Comparison of ENCODE assay signal across 8 cellular contexts in the genomic region with DNA sequence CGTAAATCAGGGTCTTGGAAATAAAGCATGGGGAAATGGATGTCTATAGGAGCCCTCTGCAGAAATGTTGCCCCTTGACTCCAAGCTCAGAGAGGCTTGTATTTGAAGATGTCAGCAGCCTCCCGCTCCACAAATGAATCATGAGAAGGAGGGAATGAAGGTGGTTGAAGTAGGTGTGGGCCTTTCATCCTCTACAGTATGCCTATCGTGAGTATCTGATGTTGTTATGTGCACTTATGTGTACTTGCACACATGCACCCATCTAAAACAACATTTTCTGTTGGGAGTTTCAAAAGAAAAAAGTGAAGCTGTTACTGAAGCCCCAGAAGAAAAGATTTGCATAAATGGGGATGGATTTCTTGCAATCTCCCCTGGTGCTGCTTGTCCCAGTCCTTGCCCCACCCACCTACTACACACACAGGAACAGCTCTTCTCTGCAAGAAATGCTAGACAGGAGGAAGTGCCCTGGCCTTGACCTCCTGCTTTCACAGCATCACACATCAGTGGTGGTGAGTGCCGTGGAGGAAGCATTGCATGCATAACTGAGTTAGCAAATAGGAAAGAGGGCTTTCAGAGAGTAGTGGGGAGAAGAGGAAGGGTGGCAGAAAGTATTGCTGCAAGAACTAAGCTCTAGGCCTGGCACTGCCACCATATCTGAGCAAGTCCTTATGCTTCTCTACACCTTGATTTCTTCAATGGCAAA.
DNase-seq lines count a peak whose midpoint lies in the region; ATAC-seq and TF ChIP-seq lines count a peak whose summit lies in the region.

No MANE protein-coding gene starts in this region.

- no peaks in the 10 kb centered on the region for H3K27me3 ChIP-seq in GM06990 (replicated peaks; ENCODE audit: control insufficient read depth, insufficient read depth, low read length)
- no peaks in the 10 kb centered on the region for H3K27me3 ChIP-seq in aorta (ENCODE audit: control insufficient read depth in 1 of 2, insufficient read depth in 2 of 2, low read length in 1 of 2)

- peaks cover 6% of the 10 kb centered on the region for H3K9me3 Mint-ChIP-seq in activated CD8-positive, alpha-beta memory T cell treated with anti-CD3 and anti-CD28 coated beads, Interleukin-2, amount 10 ng/mL, durations not matched to agents 7 days and 5 days (ENCODE audit: low read depth)

- H3K4me3 ChIP-seq in GM06990 (replicated peaks; ENCODE audit: low read depth, low read length) (no peak overlapping the region), aorta (ENCODE audit: low read length in 2 of 2) (no peak overlapping the region)

- no peaks in the 10 kb centered on the region for H3K27me3 Mint-ChIP-seq in activated CD8-positive, alpha-beta memory T cell treated with anti-CD3 and anti-CD28 coated beads, Interleukin-2, amount 10 ng/mL, durations not matched to agents 7 days and 5 days

- peaks cover 42% of the 10 kb centered on the region for H3K36me3 Mint-ChIP-seq in activated CD8-positive, alpha-beta memory T cell treated with anti-CD3 and anti-CD28 coated beads, Interleukin-2, amount 10 ng/mL, durations not matched to agents 7 days and 5 days

- H3K27ac Mint-ChIP-seq in activated CD8-positive, alpha-beta memory T cell treated with anti-CD3 and anti-CD28 coated beads, Interleukin-2, amount 10 ng/mL, durations not matched to agents 7 days and 5 days = peak overlapping the region; percentile 75

- DNase-seq in GM06990 (ENCODE audit: extremely low read depth, insufficient read length) (peak; percentile 8), kidney tubule cell (ENCODE audit: low spot score) (peak; percentile 52), aorta (peak in 1 of 2 donors; percentile 86), NCI-H2171 (lab: John Stamatoyannopoulos, UW) (no peak), AG08395 (ENCODE audit: low spot score) (no peak), HEK293T (ENCODE audit: extremely low spot score) (no peak)
- peak; percentile 88 for DNase-seq in activated CD8-positive, alpha-beta memory T cell treated with anti-CD3 and anti-CD28 coated beads, Interleukin-2, amount 10 ng/mL, durations not matched to agents 7 days and 5 days

- peak; percentile 59 for ATAC-seq in HG03039 (IDR thresholded peaks at IDR 0.05; ENCODE audit: unreplicated experiment)
- peak; percentile 95 for ATAC-seq in activated CD8-positive, alpha-beta memory T cell treated with anti-CD3 and anti-CD28 coated beads, Interleukin-2, amount 10 ng/mL, durations not matched to agents 7 days and 5 days
- ATAC-seq in aorta (ENCODE audit: low FRiP score) = peak; percentile 40

- no peak overlapping the region for H3K4me3 Mint-ChIP-seq in activated CD8-positive, alpha-beta memory T cell treated with anti-CD3 and anti-CD28 coated beads, Interleukin-2, amount 10 ng/mL, durations not matched to agents 7 days and 5 days

- no peak overlapping the region for H3K27ac ChIP-seq in aorta (ENCODE audit: low read depth in 1 of 2, low read length in 2 of 2)

- CTCF ChIA-PET in activated CD8-positive, alpha-beta memory T cell treated with anti-CD3 and anti-CD28 coated beads, Interleukin-2, amount 10 ng/mL, durations not matched to agents 7 days and 5 days (lab: Charles Lee) = interaction anchor here (0.7 to 1.7 kb wide), 11 partner anchors 9 to 185 kb away, joined by 3 to 6 read pairs (median 4); a partner anchor contains a TSS
- CTCF ChIA-PET in HEK293T (lab: Yijun Ruan, JAX) = no interaction called here

- H3K4me1 Mint-ChIP-seq in activated CD8-positive, alpha-beta memory T cell treated with anti-CD3 and anti-CD28 coated beads, Interleukin-2, amount 10 ng/mL, durations not matched to agents 7 days and 5 days = peaks cover 68% of the 10 kb centered on the region

- H3K36me3 ChIP-seq in GM06990 (ENCODE audit: control insufficient read depth, insufficient read depth, low read length) (no peaks in the 10 kb centered on the region), aorta (ENCODE audit: control insufficient read depth in 1 of 2, insufficient read depth in 2 of 2, low read length in 1 of 2) (no peaks in the 10 kb centered on the region)

- 91 to 93% methylated on average over 4 of the region's 4 CpGs for WGBS in aorta, 2 donors

- H3K4me1 ChIP-seq in aorta (ENCODE audit: control insufficient read depth in 1 of 2, insufficient read depth in 2 of 2, low read length in 2 of 2) = peaks cover 6 to 10% of the 10 kb centered on the region in 2 donors

- POLR2A ChIA-PET in HEK293T (lab: Yijun Ruan, JAX) = no interaction called here

- intact Hi-C loops in aorta (cut with DNase I) = no loop called here

- TF ChIP-seq CTCF in GM06990 (IDR thresholded peaks at IDR 0.05; ENCODE audit: insufficient read depth, low read length, poor library complexity, severe bottlenecking) = no peak

- no peaks in the 10 kb centered on the region for H3K9me3 ChIP-seq in aorta (ENCODE audit: control insufficient read depth, low read length)

TF ChIP-seq in HEK293T, 16 proteins besides CTCF, POLR2A, EP300 and RAD21:
- TF ChIP-seq BHLHE40 (IDR thresholded peaks at IDR 0.05; ENCODE audit: borderline replicate concordance) (no peak), SUZ12 (IDR thresholded peaks at IDR 0.05) (no peak)
- TF ChIP-seq, protein P1, sequence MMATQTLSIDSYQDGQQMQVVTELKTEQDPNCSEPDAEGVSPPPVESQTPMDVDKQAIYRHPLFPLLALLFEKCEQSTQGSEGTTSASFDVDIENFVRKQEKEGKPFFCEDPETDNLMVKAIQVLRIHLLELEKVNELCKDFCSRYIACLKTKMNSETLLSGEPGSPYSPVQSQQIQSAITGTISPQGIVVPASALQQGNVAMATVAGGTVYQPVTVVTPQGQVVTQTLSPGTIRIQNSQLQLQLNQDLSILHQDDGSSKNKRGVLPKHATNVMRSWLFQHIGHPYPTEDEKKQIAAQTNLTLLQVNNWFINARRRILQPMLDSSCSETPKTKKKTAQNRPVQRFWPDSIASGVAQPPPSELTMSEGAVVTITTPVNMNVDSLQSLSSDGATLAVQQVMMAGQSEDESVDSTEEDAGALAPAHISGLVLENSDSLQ (IDR thresholded peaks at IDR 0.05) = no peak

Comparison
In these comparisons a context has a peak if more than half of its experiments do, and no peak if none do; other contexts are left out.
1. DNase-seq: peak in GM06990 (single experiment), activated CD8-positive, alpha-beta memory T cell treated with anti-CD3 and anti-CD28 coated beads, Interleukin-2, amount 10 ng/mL, durations not matched to agents 7 days and 5 days (single experiment) and kidney tubule cell (single experiment); none in NCI-H2171 (single experiment), AG08395 (single experiment) and HEK293T (single experiment).
2. ATAC-seq: peak in every context shown above with its lines; median percentile 95 in activated CD8-positive, alpha-beta memory T cell treated with anti-CD3 and anti-CD28 coated beads, Interleukin-2, amount 10 ng/mL, durations not matched to agents 7 days and 5 days; 59 in HG03039; 40 in aorta.